21 cellular contexts compared by ENCODE assay signal in genomic region chr6:136952714-136953260, GRCh38. TPM values are rescaled to one million over a fixed set of nuclear protein-coding genes. Genes with fewer than 3 reads are reported as not detected.
DNase-seq lines count a peak whose midpoint lies in the region; ATAC-seq and FAIRE-seq lines count a peak whose summit lies in the region.
"Had no signal": no experiment of that assay in that cellular context is flagged by ENCODE, and none has a peak within 500 bp of the region (broad histone marks: within the 10 kb centered on the region; RNA-seq: fewer than 3 reads in every experiment).

No MANE protein-coding gene starts in this region.

- H3K9ac ChIP-seq in iPS-20b (ENCODE audit: low read depth, low read length) = 0 out of 2 replicates have a peak overlapping the region, but pooled peaks have one; percentile 17
- H3K9ac ChIP-seq: BLaER1 treated with 17β-estradiol and CSF1 and Interleukin-3, amounts not matched to agents 10 nM and 100 nM had no signal

- peak overlapping the region; percentile 39 for H3K27ac ChIP-seq in iPS-20b (ENCODE audit: low read length)
- H3K27ac ChIP-seq: 22Rv1; BLaER1 treated with 17β-estradiol and CSF1 and Interleukin-3, amounts not matched to agents 10 nM and 100 nM; body of pancreas; left ventricle myocardium inferior; neutrophil; upper lobe of left lung had no signal

- peaks cover 11% of the 10 kb centered on the region; the same call in 1 of the 2 replicates for H3K4me1 ChIP-seq in iPS-20b (ENCODE audit: insufficient read depth, low read length)
- H3K4me1 ChIP-seq: body of pancreas had no signal

- DNase-seq in DMS 273 (lab: John Stamatoyannopoulos, UW; ENCODE audit: unreplicated experiment) (peak; percentile 6), DMS 273 treated with DMSO at 0.1 percent for 48 hours (lab: John Stamatoyannopoulos, UW) (no peak), NCI-H2081 (lab: John Stamatoyannopoulos, UW) (peak; percentile 42 to 69), NCI-H82 treated with DMSO at 0.1 percent for 48 hours (lab: John Stamatoyannopoulos, UW; ENCODE audit: unreplicated experiment) (peak; percentile 64), frontal cortex (ENCODE audit: low spot score in 2 of 2) (no peak)
- no peak for DNase-seq in activated CD4-positive, alpha-beta T cell treated with anti-CD3 and anti-CD28 coated beads, Interleukin-2, amount 50 U/mL, for 48 hours
- DNase-seq: activated CD4-positive, alpha-beta T cell treated with anti-CD3 and anti-CD28 coated beads for 48 hours; body of pancreas; cortex of kidney; DMS79 treated with DMSO at 0.1 percent for 48 hours; Kasumi-1; left ventricle myocardium inferior; NCI-H187; right cardiac atrium; SIG-M5; upper lobe of left lung had no signal

- ATAC-seq in GM21515 (IDR thresholded peaks at IDR 0.05; ENCODE audit: unreplicated experiment) = no peak
- ATAC-seq: body of pancreas, right cardiac atrium had no signal

- no peak for FAIRE-seq in frontal cortex (lab: Jason Lieb, UNC)

- no peak overlapping the region for H3K4me3 ChIP-seq in iPS-20b (ENCODE audit: low read length)
- H3K4me3 ChIP-seq: BLaER1 treated with 17β-estradiol and CSF1 and Interleukin-3, amounts not matched to agents 10 nM and 100 nM; body of pancreas; left ventricle myocardium inferior; upper lobe of left lung had no signal

- no peaks in the 10 kb centered on the region for H3K36me3 ChIP-seq in iPS-20b (ENCODE audit: insufficient read depth, low read depth, low read length)
- H3K36me3 ChIP-seq: BLaER1 treated with 17β-estradiol and CSF1 and Interleukin-3, amounts not matched to agents 10 nM and 100 nM; left ventricle myocardium inferior; neutrophil; upper lobe of left lung had no signal

- no peaks in the 10 kb centered on the region for H3K27me3 ChIP-seq in iPS-20b (ENCODE audit: insufficient read depth, low read length)
- H3K27me3 ChIP-seq: BLaER1 treated with 17β-estradiol and CSF1 and Interleukin-3, amounts not matched to agents 10 nM and 100 nM; body of pancreas; upper lobe of left lung had no signal

- H3K9me3 ChIP-seq in iPS-20b (ENCODE audit: insufficient read depth, low read depth, low read length) = peaks cover 9% of the 10 kb centered on the region; the same call in 1 of the 2 replicates
- H3K9me3 ChIP-seq: body of pancreas, left ventricle myocardium inferior, neutrophil, upper lobe of left lung had no signal

RNA-seq across cellular contexts. Expression of gene SLC35D3, which starts 30.7 kb away (rescaled TPM):
- 0.82 TPM for total RNA-seq in frontal cortex
- total RNA-seq: body of pancreas, right cardiac atrium had no signal

Comparison
In these comparisons a context has a peak if more than half of its experiments do, and no peak if none do; other contexts are left out.
1. DNase-seq: peak in DMS 273 (single experiment), NCI-H2081 (2 of 2) and NCI-H82 treated with DMSO at 0.1 percent for 48 hours (single experiment); none in DMS 273 treated with DMSO at 0.1 percent for 48 hours (single experiment), activated CD4-positive, alpha-beta T cell treated with anti-CD3 and anti-CD28 coated beads, Interleukin-2, amount 50 U/mL, for 48 hours (0 of 2) and frontal cortex (0 of 2).